Comparison of ENCODE assay signal across 22 cellular contexts in the genomic region with DNA sequence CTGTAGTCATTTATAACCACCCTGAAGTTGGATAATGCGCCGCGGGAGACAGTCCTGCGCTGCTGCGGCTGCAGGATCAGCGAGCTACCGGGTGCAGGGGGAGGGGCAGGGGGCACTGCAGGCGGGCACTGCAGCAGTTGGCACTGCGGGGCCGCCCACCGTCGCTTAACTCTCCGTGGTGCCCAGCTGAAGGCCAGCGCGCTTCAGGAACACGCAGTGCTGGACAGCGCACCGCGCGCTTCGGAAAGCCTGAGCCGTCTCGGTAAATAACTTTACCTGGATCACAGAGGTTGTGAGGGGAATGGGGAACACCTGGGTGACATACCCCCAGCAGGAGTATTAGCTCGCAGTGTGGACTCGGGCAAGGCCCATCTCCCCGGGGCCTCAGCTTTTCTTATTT. TPM values are rescaled to one million over a fixed set of nuclear protein-coding genes. Genes with fewer than 3 reads are reported as not detected.
DNase-seq lines count a peak whose midpoint lies in the region; ATAC-seq, FAIRE-seq and TF ChIP-seq lines count a peak whose summit lies in the region.
"Had no signal": no experiment of that assay in that cellular context is flagged by ENCODE, and none has a peak within 500 bp of the region (broad histone marks: within the 10 kb centered on the region; RNA-seq: fewer than 3 reads in every experiment).

No MANE protein-coding gene starts in this region.

- TF ChIP-seq POLR2A in sigmoid colon (IDR thresholded peaks at IDR 0.05), result no peak

- no peak overlapping the region for H2AFZ ChIP-seq in GM23248

- H3K27ac ChIP-seq in GM23248 (no peak overlapping the region), pancreas (no peak overlapping the region), sigmoid colon (no peak overlapping the region)
- H3K27ac ChIP-seq: esophagus muscularis mucosa, vagina had no signal

- in situ Hi-C loops in GM23248 (cut with MboI), result no loop called here

- 7 to 9% methylated on average over 26 of the region's 26 CpGs for WGBS in GM23248 (ENCODE audit: low coverage in 1 of 2, low lambda C conversion rate in 2 of 2, missing lambda C conversion rate in 2 of 2), 2 experiments
- 6 to 9% methylated on average over 26 of the region's 26 CpGs for WGBS in pancreas, 2 donors
- 14 to 22% methylated on average over 26 of the region's 26 CpGs for WGBS in sigmoid colon, 2 donors

- no peak for TF ChIP-seq CTCF in pancreas (IDR thresholded peaks at IDR 0.05)
- TF ChIP-seq CTCF in sigmoid colon (IDR thresholded peaks at IDR 0.05), result no peak

- H3K9ac ChIP-seq in GM23248, result no peak overlapping the region

- H3K9me2 ChIP-seq in GM23248 (ENCODE audit: insufficient read depth), result no peaks in the 10 kb centered on the region

- FAIRE-seq in pancreas (lab: Jason Lieb, UNC), result no peak
- FAIRE-seq: GM19239, islet of Langerhans had no signal

- no peaks in the 10 kb centered on the region for H3K79me2 ChIP-seq in GM23248 (ENCODE audit: insufficient read depth)

- no peaks in the 10 kb centered on the region for H3F3A ChIP-seq in GM23248 (ENCODE audit: insufficient read depth)

- no peaks in the 10 kb centered on the region for H3K4me1 ChIP-seq in GM23248 (ENCODE audit: insufficient read depth)
- H3K4me1 ChIP-seq in pancreas, result no peaks in the 10 kb centered on the region
- no peaks in the 10 kb centered on the region for H3K4me1 ChIP-seq in sigmoid colon
- H3K4me1 ChIP-seq: esophagus muscularis mucosa, vagina had no signal

- DNase-seq in GM23248 (peak; percentile 24), iPS-NIHi7 (ENCODE audit: extremely low spot score) (peak; percentile 68), pancreas (peak in 5 of 6 donors; percentile 6 to 77 (median 57)), sigmoid colon (no peak), C1 segment of cervical spinal cord (lab: John Stamatoyannopoulos, UW) (no peak)
- DNase-seq: activated CD4-positive, CD25-positive, alpha-beta regulatory T cell; activated naive CD8-positive, alpha-beta T cell treated with anti-CD3 and anti-CD28 coated beads, Interleukin-2, amount 10 ng/mL, durations not matched to agents 7 days and 5 days; activated T-cell treated with anti-CD3 and anti-CD28 coated beads, Interleukin-2, amount 50 U/mL, for 72 hours; COR-L47; HFFc6; NCI-H2171 treated with DMSO at 0.1 percent for 48 hours; NCI-H774; occipital lobe; stimulated activated CD4-positive, alpha-beta T cell treated with anti-CD3 and anti-CD28 coated beads, Interleukin-2, amount 100 ng/mL, for 48 hours had no signal

- no peaks in the 10 kb centered on the region for H3K36me3 ChIP-seq in GM23248 (ENCODE audit: low read depth)
- H3K36me3 ChIP-seq in pancreas, result no peaks in the 10 kb centered on the region
- H3K36me3 ChIP-seq in sigmoid colon, result no peaks in the 10 kb centered on the region
- H3K36me3 ChIP-seq: esophagus muscularis mucosa, vagina had no signal

- H4K20me1 ChIP-seq in GM23248 (ENCODE audit: insufficient read depth), result no peaks in the 10 kb centered on the region

- TF ChIP-seq EP300 in sigmoid colon (IDR thresholded peaks at IDR 0.05), result no peak

- H3K9me3 ChIP-seq in GM23248 (ENCODE audit: low read depth) (no peaks in the 10 kb centered on the region), pancreas (no peaks in the 10 kb centered on the region), sigmoid colon (no peaks in the 10 kb centered on the region)
- H3K9me3 ChIP-seq: esophagus muscularis mucosa, vagina had no signal

- ATAC-seq in pancreas (peak; percentile 61 to 96 (median 86)), HG02798 (IDR thresholded peaks at IDR 0.05; ENCODE audit: poor library complexity, unreplicated experiment) (no peak)
- ATAC-seq: activated T-cell treated with anti-CD3 and anti-CD28 coated beads, Interleukin-2, amount 50 U/mL, for 72 hours had no signal

- H3K27me3 ChIP-seq in GM23248 (replicated peaks; ENCODE audit: insufficient read depth), result 0 out of 2 replicates have a peak, but pooled peaks cover 7% of the 10 kb centered on the region
- H3K27me3 ChIP-seq in pancreas, result no peaks in the 10 kb centered on the region
- H3K27me3 ChIP-seq in sigmoid colon, result peaks cover 0 to 42% (median 11%) of the 10 kb centered on the region in 3 donors

- intact Hi-C loops in pancreas (cut with DNase I), result no loop called here
- intact Hi-C loops in sigmoid colon (cut with DNase I), result no loop called here

- H3K4me3 ChIP-seq in GM23248 (no peak overlapping the region), pancreas (no peak overlapping the region), sigmoid colon (no peak overlapping the region)
- H3K4me3 ChIP-seq: esophagus muscularis mucosa, vagina had no signal

- no peak overlapping the region for H3K4me2 ChIP-seq in GM23248 (ENCODE audit: unreplicated experiment)

TF ChIP-seq in PFSK-1, 5 proteins besides CTCF, POLR2A, EP300 and RAD21:
- TF ChIP-seq FOXP2 (optimal IDR thresholded peaks at IDR 0.05; ENCODE audit: borderline replicate concordance, extremely low read depth, extremely low read length, insufficient read depth) (no peak), TAF1 (IDR thresholded peaks at IDR 0.05; ENCODE audit: borderline replicate concordance, insufficient read depth, low read length) (no peak), POLR2AphosphoS5 (IDR thresholded peaks at IDR 0.05; ENCODE audit: low read depth, low read length) (no peak)
- TF ChIP-seq, protein P1, sequence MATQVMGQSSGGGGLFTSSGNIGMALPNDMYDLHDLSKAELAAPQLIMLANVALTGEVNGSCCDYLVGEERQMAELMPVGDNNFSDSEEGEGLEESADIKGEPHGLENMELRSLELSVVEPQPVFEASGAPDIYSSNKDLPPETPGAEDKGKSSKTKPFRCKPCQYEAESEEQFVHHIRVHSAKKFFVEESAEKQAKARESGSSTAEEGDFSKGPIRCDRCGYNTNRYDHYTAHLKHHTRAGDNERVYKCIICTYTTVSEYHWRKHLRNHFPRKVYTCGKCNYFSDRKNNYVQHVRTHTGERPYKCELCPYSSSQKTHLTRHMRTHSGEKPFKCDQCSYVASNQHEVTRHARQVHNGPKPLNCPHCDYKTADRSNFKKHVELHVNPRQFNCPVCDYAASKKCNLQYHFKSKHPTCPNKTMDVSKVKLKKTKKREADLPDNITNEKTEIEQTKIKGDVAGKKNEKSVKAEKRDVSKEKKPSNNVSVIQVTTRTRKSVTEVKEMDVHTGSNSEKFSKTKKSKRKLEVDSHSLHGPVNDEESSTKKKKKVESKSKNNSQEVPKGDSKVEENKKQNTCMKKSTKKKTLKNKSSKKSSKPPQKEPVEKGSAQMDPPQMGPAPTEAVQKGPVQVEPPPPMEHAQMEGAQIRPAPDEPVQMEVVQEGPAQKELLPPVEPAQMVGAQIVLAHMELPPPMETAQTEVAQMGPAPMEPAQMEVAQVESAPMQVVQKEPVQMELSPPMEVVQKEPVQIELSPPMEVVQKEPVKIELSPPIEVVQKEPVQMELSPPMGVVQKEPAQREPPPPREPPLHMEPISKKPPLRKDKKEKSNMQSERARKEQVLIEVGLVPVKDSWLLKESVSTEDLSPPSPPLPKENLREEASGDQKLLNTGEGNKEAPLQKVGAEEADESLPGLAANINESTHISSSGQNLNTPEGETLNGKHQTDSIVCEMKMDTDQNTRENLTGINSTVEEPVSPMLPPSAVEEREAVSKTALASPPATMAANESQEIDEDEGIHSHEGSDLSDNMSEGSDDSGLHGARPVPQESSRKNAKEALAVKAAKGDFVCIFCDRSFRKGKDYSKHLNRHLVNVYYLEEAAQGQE (IDR thresholded peaks at IDR 0.05; ENCODE audit: insufficient read depth in 1 of 2, low read depth in 2 of 2, low read length in 2 of 2), result peak; percentile 66 to 88

RNA-seq across cellular contexts. Expression of a gene that starts 12.4 kb away (rescaled TPM):
- not detected in 2 replicates for total RNA-seq in GM23248 (2014; rRNA removed; shearing (Covaris generic))
- polyA plus RNA-seq in GM23248 (2016; fragmentation: Nextera tagmentation; extraction: Ambion mirVana) (not detected in 2 replicates), pancreas (1 to 10 TPM in 1 of 2 donors, under 1 TPM in 1; 0.72 to 1.5 TPM), sigmoid colon (under 1 TPM in 2 of 3 donors, not detected in 1; 0.10 to 0.60 TPM)
- polyA plus RNA-seq in PFSK-1 (2012; ENCODE audit: insufficient read length, low read depth), result 0.53 TPM
- total RNA-seq in pancreas (under 1 TPM; 0.22 to 0.67 (median 0.53) TPM), sigmoid colon (under 1 TPM in 1 of 4 donors, not detected in 3; 0.49 TPM)
- total RNA-seq: activated naive CD8-positive, alpha-beta T cell treated with anti-CD3 and anti-CD28 coated beads, Interleukin-2, amount 10 ng/mL, durations not matched to agents 7 days and 5 days; HFFc6; LHCN-M2; SK-MEL-5; vagina had no signal

Comparison
In these comparisons a context has a peak if more than half of its experiments do, and no peak if none do; other contexts are left out.
1. DNase-seq: peak in GM23248 (single experiment), iPS-NIHi7 (single experiment) and pancreas (5 of 6); none in sigmoid colon (single experiment) and C1 segment of cervical spinal cord (0 of 14).